In the genomic region with DNA sequence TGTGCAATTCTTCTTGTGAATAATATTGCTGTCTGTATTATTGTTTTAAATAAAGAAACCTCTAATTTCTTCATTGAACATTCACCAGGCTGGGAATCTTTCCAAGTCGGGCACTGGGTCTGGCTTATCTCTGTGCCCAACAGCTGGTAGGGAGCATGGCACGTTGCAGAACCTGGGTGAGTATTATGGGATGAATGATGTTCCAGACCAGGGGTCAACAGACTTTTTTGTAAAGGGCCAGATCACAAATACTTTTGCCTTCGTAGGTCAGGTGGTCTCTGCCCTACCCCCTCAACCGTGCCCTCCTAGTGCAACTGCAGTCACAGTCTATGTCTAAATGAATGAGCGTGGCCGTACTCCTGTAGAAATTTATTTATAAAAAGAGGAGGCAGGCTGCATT, we compare ENCODE assay signal across 26 cellular contexts.
"Had no signal": no experiment of that assay in that cellular context is flagged by ENCODE, and none has a peak within 500 bp of the region (broad histone marks: within the 10 kb centered on the region; RNA-seq: fewer than 3 reads in every experiment).

No MANE protein-coding gene starts in this region.

- H3K27me3 Mint-ChIP-seq: activated CD4-positive, alpha-beta memory T cell treated with anti-CD3 and anti-CD28 coated beads, Interleukin-2, amount 10 ng/mL, durations not matched to agents 7 days and 5 days; activated CD4-positive, alpha-beta T cell treated with anti-CD3 and anti-CD28 coated beads, Interleukin-2, amount 10 ng/mL, durations not matched to agents 7 days and 5 days had no signal

- ATAC-seq: activated T-cell treated with anti-CD3 and anti-CD28 coated beads, Interleukin-2, amount 50 U/mL, for 72 hours; effector memory CD8-positive, alpha-beta T cell; gastroesophageal sphincter had no signal

- H3K27me3 ChIP-seq: brain microvascular endothelial cell, esophagus squamous epithelium, gastroesophageal sphincter had no signal

- H3K27ac Mint-ChIP-seq: activated CD4-positive, alpha-beta memory T cell treated with anti-CD3 and anti-CD28 coated beads, Interleukin-2, amount 10 ng/mL, durations not matched to agents 7 days and 5 days; activated CD4-positive, alpha-beta T cell treated with anti-CD3 and anti-CD28 coated beads, Interleukin-2, amount 10 ng/mL, durations not matched to agents 7 days and 5 days; activated naive CD8-positive, alpha-beta T cell; activated T-cell treated with anti-CD3 and anti-CD28 coated beads, Interleukin-2, amount 50 U/mL, for 24 hours; activated T-cell treated with anti-CD3 and anti-CD28 coated beads, Interleukin-2, amount 50 U/mL, for 72 hours; effector memory CD8-positive, alpha-beta T cell had no signal

- H3K9me3 Mint-ChIP-seq: activated CD4-positive, alpha-beta memory T cell treated with anti-CD3 and anti-CD28 coated beads, Interleukin-2, amount 10 ng/mL, durations not matched to agents 7 days and 5 days; activated CD4-positive, alpha-beta T cell treated with anti-CD3 and anti-CD28 coated beads, Interleukin-2, amount 10 ng/mL, durations not matched to agents 7 days and 5 days; activated T-cell treated with anti-CD3 and anti-CD28 coated beads, Interleukin-2, amount 50 U/mL, for 24 hours; activated T-cell treated with anti-CD3 and anti-CD28 coated beads, Interleukin-2, amount 50 U/mL, for 72 hours; effector memory CD8-positive, alpha-beta T cell had no signal

- H3K27ac ChIP-seq: brain microvascular endothelial cell, epithelial cell of prostate, esophagus squamous epithelium, gastroesophageal sphincter had no signal

- H3K36me3 Mint-ChIP-seq: activated naive CD8-positive, alpha-beta T cell had no signal

- DNase-seq: activated CD4-positive, alpha-beta memory T cell treated with anti-CD3 and anti-CD28 coated beads, Interleukin-2, amount 10 ng/mL, durations not matched to agents 7 days and 5 days; activated CD4-positive, alpha-beta T cell treated with anti-CD3 and anti-CD28 coated beads for 1 hour; activated CD4-positive, alpha-beta T cell treated with anti-CD3 and anti-CD28 coated beads for 4 hours; activated CD4-positive, alpha-beta T cell treated with anti-CD3 and anti-CD28 coated beads, Interleukin-2, amount 10 ng/mL, durations not matched to agents 7 days and 5 days; activated CD4-positive, alpha-beta T cell treated with anti-CD3 and anti-CD28 coated beads, Interleukin-2, amount 50 U/mL, for 4 hours; activated CD8-positive, alpha-beta memory T cell treated with anti-CD3 and anti-CD28 coated beads, Interleukin-2, amount 50 U/mL, for 48 hours; activated gamma-delta T cell; activated naive CD4-positive, alpha-beta T cell; activated naive CD4-positive, alpha-beta T cell treated with anti-CD3 and anti-CD28 coated beads, Interleukin-2, amount 50 U/mL, for 16 hours; activated T-cell treated with anti-CD3 and anti-CD28 coated beads for 4 hours; activated T-cell treated with anti-CD3 and anti-CD28 coated beads, Interleukin-2, amount 50 U/mL, for 24 hours; activated T-cell treated with anti-CD3 and anti-CD28 coated beads, Interleukin-2, amount 50 U/mL, for 72 hours; amniotic stem cell; anterior cingulate cortex; brain microvascular endothelial cell; caudate nucleus; cortex of kidney; dermis blood vessel endothelial cell; effector CD4-positive, alpha-beta T cell; effector memory CD8-positive, alpha-beta T cell; esophagus squamous epithelium; foreskin melanocyte; T-helper 2 cell had no signal

- H3K4me3 ChIP-seq: esophagus squamous epithelium, gastroesophageal sphincter had no signal

- H3K9me3 ChIP-seq: esophagus squamous epithelium, gastroesophageal sphincter had no signal

- H3K4me3 Mint-ChIP-seq: activated CD4-positive, alpha-beta memory T cell treated with anti-CD3 and anti-CD28 coated beads, Interleukin-2, amount 10 ng/mL, durations not matched to agents 7 days and 5 days; activated CD4-positive, alpha-beta T cell treated with anti-CD3 and anti-CD28 coated beads, Interleukin-2, amount 10 ng/mL, durations not matched to agents 7 days and 5 days; activated naive CD8-positive, alpha-beta T cell; activated T-cell treated with anti-CD3 and anti-CD28 coated beads, Interleukin-2, amount 50 U/mL, for 24 hours; activated T-cell treated with anti-CD3 and anti-CD28 coated beads, Interleukin-2, amount 50 U/mL, for 72 hours; effector memory CD8-positive, alpha-beta T cell had no signal

- H3K4me1 Mint-ChIP-seq: activated CD4-positive, alpha-beta memory T cell treated with anti-CD3 and anti-CD28 coated beads, Interleukin-2, amount 10 ng/mL, durations not matched to agents 7 days and 5 days; activated CD4-positive, alpha-beta T cell treated with anti-CD3 and anti-CD28 coated beads, Interleukin-2, amount 10 ng/mL, durations not matched to agents 7 days and 5 days had no signal

- H3K4me1 ChIP-seq: gastroesophageal sphincter had no signal

- H3K36me3 ChIP-seq: brain microvascular endothelial cell, esophagus squamous epithelium, gastroesophageal sphincter had no signal
